Comparison of ENCODE assay signal across 19 cellular contexts in the genomic region with DNA sequence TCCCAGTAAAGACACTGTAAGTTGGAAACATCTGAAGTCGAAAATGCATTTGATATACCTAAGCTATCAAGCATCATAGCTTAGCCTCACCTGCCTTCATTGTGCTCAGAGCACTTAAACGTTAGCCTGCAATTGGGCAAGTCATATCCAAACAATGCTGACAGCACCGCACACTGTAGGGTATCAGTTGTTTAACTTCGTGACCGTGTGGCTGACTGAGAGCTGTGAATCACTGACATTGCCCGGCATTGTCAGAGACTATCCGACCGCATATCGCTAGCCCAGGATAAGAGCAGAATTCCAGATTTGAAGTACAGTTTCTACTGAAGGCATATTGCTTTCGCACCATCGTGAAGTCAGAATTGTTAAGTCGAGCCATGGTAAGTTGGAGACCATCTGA. TPM values are rescaled to one million over a fixed set of nuclear protein-coding genes. Genes with fewer than 3 reads are reported as not detected.
DNase-seq lines count a peak whose midpoint lies in the region; ATAC-seq and TF ChIP-seq lines count a peak whose summit lies in the region.
"Had no signal": no experiment of that assay in that cellular context is flagged by ENCODE, and none has a peak within 500 bp of the region (broad histone marks: within the 10 kb centered on the region; RNA-seq: fewer than 3 reads in every experiment).

No MANE protein-coding gene starts in this region.

- no peaks in the 10 kb centered on the region for H3K27me3 Mint-ChIP-seq in activated T-cell treated with anti-CD3 and anti-CD28 coated beads, Interleukin-2, amount 50 U/mL, for 24 hours
- H3K27me3 Mint-ChIP-seq in activated T-cell treated with anti-CD3 and anti-CD28 coated beads, Interleukin-2, amount 50 U/mL, for 4 hours (ENCODE audit: low read depth), result no peaks in the 10 kb centered on the region
- H3K27me3 Mint-ChIP-seq: CD4-positive, alpha-beta memory T cell had no signal

- peaks cover 44% of the 10 kb centered on the region for H3K36me3 ChIP-seq in KOPT-K1 (ENCODE audit: insufficient read depth, low read length)
- H3K36me3 ChIP-seq in sigmoid colon, result no peaks in the 10 kb centered on the region
- H3K36me3 ChIP-seq: uterus had no signal

- H3K4me3 Mint-ChIP-seq in activated T-cell treated with anti-CD3 and anti-CD28 coated beads, Interleukin-2, amount 50 U/mL, for 24 hours, result peak overlapping the region; percentile 26
- no peak overlapping the region for H3K4me3 Mint-ChIP-seq in activated T-cell treated with anti-CD3 and anti-CD28 coated beads, Interleukin-2, amount 50 U/mL, for 4 hours
- H3K4me3 Mint-ChIP-seq: nephron had no signal

- TF ChIP-seq CTCF in sigmoid colon (IDR thresholded peaks at IDR 0.05), result no peak

- peaks cover 57% of the 10 kb centered on the region for H3K36me3 Mint-ChIP-seq in activated T-cell treated with anti-CD3 and anti-CD28 coated beads, Interleukin-2, amount 50 U/mL, for 24 hours (ENCODE audit: low read depth)
- peaks cover 3% of the 10 kb centered on the region for H3K36me3 Mint-ChIP-seq in activated T-cell treated with anti-CD3 and anti-CD28 coated beads, Interleukin-2, amount 50 U/mL, for 4 hours (ENCODE audit: insufficient read depth)

- 94 to 95% methylated on average over 12 of the region's 12 CpGs for WGBS in sigmoid colon, 2 donors

- H3K27ac ChIP-seq in KOPT-K1 (ENCODE audit: low read depth, low read length, poor library complexity, severe bottlenecking) (peak overlapping the region; percentile 77), sigmoid colon (no peak overlapping the region)
- H3K27ac ChIP-seq: uterus had no signal

- TF ChIP-seq EP300 in sigmoid colon (IDR thresholded peaks at IDR 0.05), result no peak

- intact Hi-C loops in sigmoid colon (cut with DNase I), result loop anchor here (5.0 kb wide), 1 partner anchor 49 kb away; no protein-coding TSS in a partner anchor

- H3K4me3 ChIP-seq in sigmoid colon, result no peak overlapping the region
- H3K4me3 ChIP-seq: uterus had no signal

- H3K9me3 Mint-ChIP-seq in activated T-cell treated with anti-CD3 and anti-CD28 coated beads, Interleukin-2, amount 50 U/mL, for 24 hours, result no peaks in the 10 kb centered on the region
- H3K9me3 Mint-ChIP-seq in activated T-cell treated with anti-CD3 and anti-CD28 coated beads, Interleukin-2, amount 50 U/mL, for 4 hours, result no peaks in the 10 kb centered on the region
- H3K9me3 Mint-ChIP-seq: CD4-positive, alpha-beta memory T cell; nephron had no signal

- peaks cover 0 to 78% (median 62%) of the 10 kb centered on the region in 4 donors for H3K4me1 ChIP-seq in sigmoid colon

- peaks cover 99% of the 10 kb centered on the region for H3K4me1 Mint-ChIP-seq in activated T-cell treated with anti-CD3 and anti-CD28 coated beads, Interleukin-2, amount 50 U/mL, for 24 hours (ENCODE audit: low read depth)
- H3K4me1 Mint-ChIP-seq in activated T-cell treated with anti-CD3 and anti-CD28 coated beads, Interleukin-2, amount 50 U/mL, for 4 hours (ENCODE audit: low read depth), result peaks cover 85% of the 10 kb centered on the region

- H3K27ac Mint-ChIP-seq in activated T-cell treated with anti-CD3 and anti-CD28 coated beads, Interleukin-2, amount 50 U/mL, for 24 hours, result peak overlapping the region; percentile 98
- H3K27ac Mint-ChIP-seq: nephron had no signal

- H3K9me3 ChIP-seq in KOPT-K1 (ENCODE audit: insufficient read depth, low read length, poor library complexity, severe bottlenecking), result no peaks in the 10 kb centered on the region
- no peaks in the 10 kb centered on the region for H3K9me3 ChIP-seq in sigmoid colon
- H3K9me3 ChIP-seq: uterus had no signal

- TF ChIP-seq POLR2A in sigmoid colon (IDR thresholded peaks at IDR 0.05), result no peak

- no peaks in the 10 kb centered on the region for H3K27me3 ChIP-seq in sigmoid colon
- H3K27me3 ChIP-seq: uterus had no signal

- no peak for DNase-seq in activated T-cell treated with anti-CD3 and anti-CD28 coated beads, Interleukin-2, amount 50 U/mL, for 24 hours
- no peak for DNase-seq in activated T-cell treated with anti-CD3 and anti-CD28 coated beads, Interleukin-2, amount 50 U/mL, for 4 hours
- peak; percentile 23 to 31 for DNase-seq in activated CD4-positive, alpha-beta T cell treated with anti-CD3 and anti-CD28 coated beads, Interleukin-2, amount 50 U/mL, for 48 hours
- DNase-seq in sigmoid colon (peak; percentile 20), NCI-H1105 (lab: John Stamatoyannopoulos, UW) (no peak), DMS53 (lab: John Stamatoyannopoulos, UW) (no peak)
- DNase-seq: activated effector memory CD4-positive, alpha-beta T cell treated with Interleukin-2 at 50 U/mL for 16 hours; CD4-positive, alpha-beta memory T cell; effector CD4-positive, alpha-beta T cell; H7; mesendoderm; NCI-H1417; NK-92 treated with Interleukin-12 subunit alpha and Interleukin-12 subunit beta, amount 100 ng/mL, for 24 hours; posterior cingulate gyrus; stimulated activated CD4-positive, alpha-beta T cell treated with anti-CD3 and anti-CD28 coated beads, Interleukin-2, amount 100 ng/mL, for 48 hours; uterus had no signal

- ATAC-seq in activated T-cell treated with anti-CD3 and anti-CD28 coated beads, Interleukin-2, amount 50 U/mL, for 4 hours, result no peak
- ATAC-seq in GM18519 (IDR thresholded peaks at IDR 0.05; ENCODE audit: low FRiP score, unreplicated experiment), result no peak

RNA-seq across cellular contexts. Expression of gene GALNT2, which starts 41.5 kb away (rescaled TPM):
- 100 to 1,000 TPM in 1 of 3 donors, 10 to 100 TPM in 2; 83.9 to 101 (median 89.1) TPM for total RNA-seq in activated T-cell treated with anti-CD3 and anti-CD28 coated beads, Interleukin-2, amount 50 U/mL, for 4 hours
- 10 to 100 TPM; 32.6 to 38.5 (median 37.8) TPM for total RNA-seq in sigmoid colon
- 10 to 100 TPM in 1 of 3 donors, 1 to 10 TPM in 2; 8.4 to 43.8 (median 9.5) TPM for polyA plus RNA-seq in sigmoid colon

Comparison
In these comparisons a context has a peak if more than half of its experiments do, and no peak if none do; other contexts are left out.
1. DNase-seq: peak in activated CD4-positive, alpha-beta T cell treated with anti-CD3 and anti-CD28 coated beads, Interleukin-2, amount 50 U/mL, for 48 hours (2 of 2) and sigmoid colon (single experiment); none in activated T-cell treated with anti-CD3 and anti-CD28 coated beads, Interleukin-2, amount 50 U/mL, for 24 hours (single experiment), activated T-cell treated with anti-CD3 and anti-CD28 coated beads, Interleukin-2, amount 50 U/mL, for 4 hours (single experiment), NCI-H1105 (single experiment) and DMS53 (single experiment).